In the genomic region with DNA sequence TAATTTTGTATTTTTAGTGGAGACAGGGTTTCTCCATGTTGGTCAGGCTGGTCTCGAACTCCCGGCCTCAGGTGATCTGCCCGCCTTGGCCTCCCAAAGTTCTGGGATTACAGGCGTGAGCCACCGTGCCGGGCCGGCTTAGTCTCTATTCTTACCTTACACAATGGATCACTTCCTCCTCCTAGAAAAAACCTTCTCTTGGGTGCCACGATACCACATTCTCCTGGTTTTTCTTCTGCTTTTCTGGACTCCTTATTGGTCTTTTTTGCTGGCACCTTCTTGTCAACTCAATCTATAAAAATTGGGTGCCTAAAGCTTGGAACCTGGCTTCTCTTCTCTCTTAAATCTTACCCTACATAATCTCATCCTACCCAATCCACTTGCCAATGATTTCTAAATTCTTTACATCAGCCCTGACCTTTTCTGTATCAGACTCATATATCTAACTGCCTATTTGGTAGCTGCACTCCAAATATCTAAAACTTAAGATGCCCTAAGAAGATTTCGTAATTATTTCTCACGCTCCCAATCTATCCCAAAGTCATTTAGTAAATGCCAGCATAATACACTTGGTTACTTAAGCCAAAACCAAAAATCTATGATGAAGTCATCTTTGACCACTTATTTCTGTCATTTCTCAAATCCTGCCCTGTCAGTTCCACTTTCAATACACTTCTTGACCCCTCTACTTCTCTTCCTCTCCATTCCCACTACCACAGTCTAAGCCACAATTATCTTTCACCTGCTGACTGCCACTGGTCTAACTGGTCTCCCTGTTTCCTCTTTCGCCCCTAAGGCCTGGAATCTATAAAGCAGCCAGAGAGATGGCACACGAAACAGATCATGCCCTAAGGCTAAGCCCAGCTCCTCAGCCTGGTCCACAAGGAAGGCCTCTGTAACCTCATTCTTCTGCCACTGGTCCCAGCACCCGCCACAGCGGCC, we compare ENCODE assay signal across 8 cellular contexts. TPM values are rescaled to one million over a fixed set of nuclear protein-coding genes. Genes with fewer than 3 reads are reported as not detected.
A peak's percentile ranks its signal among the peaks of the same experiment; 100 is the strongest.
DNase-seq lines count a peak whose midpoint lies in the region; ATAC-seq and TF ChIP-seq lines count a peak whose summit lies in the region.

No MANE protein-coding gene starts in this region.

- DNase-seq in GM23248 = peak; percentile 37
- DNase-seq in Panc1 (ENCODE audit: low read depth, low spot score) = no peak
- no peak for DNase-seq in fibroblast of mammary gland (ENCODE audit: low read depth)
- no peak for DNase-seq in GM10266 (ENCODE audit: extremely low spot score)
- DNase-seq in DMS53 (lab: John Stamatoyannopoulos, UW) = no peak
- DNase-seq in A172 (ENCODE audit: low spot score) = no peak

- WGBS in GM23248 (ENCODE audit: low coverage in 1 of 2, low lambda C conversion rate in 2 of 2, missing lambda C conversion rate in 2 of 2), 2 experiments = 53 to 54% methylated on average over 14 of the region's 14 CpGs

- H3K27ac ChIP-seq in C4-2B = peak overlapping the region; percentile 97
- peak overlapping the region; percentile 99 for H3K27ac ChIP-seq in GM23248
- H3K27ac ChIP-seq in Panc1 (ENCODE audit: low read length) = peak overlapping the region; percentile 86

- peak overlapping the region; percentile 100 for H3K9ac ChIP-seq in GM23248
- H3K9ac ChIP-seq in skeletal muscle satellite cell (ENCODE audit: low read depth, low read length) = peak overlapping the region; percentile 100

- CTCF ChIA-PET in Panc1 (lab: Charles Lee) = interaction anchor here (0.5 kb wide), 1 partner anchor 375 kb away, joined by 5 read pairs; no protein-coding TSS in a partner anchor

- H3K9me2 ChIP-seq in GM23248 (ENCODE audit: insufficient read depth) = no peaks in the 10 kb centered on the region

- H3K4me3 ChIP-seq in GM23248 = peak overlapping the region; percentile 100
- peak overlapping the region; percentile 81 to 95 for H3K4me3 ChIP-seq in Panc1 (ENCODE audit: low read depth in 2 of 2, low read length in 2 of 2)
- peak overlapping the region; percentile 91 for H3K4me3 ChIP-seq in fibroblast of mammary gland (ENCODE audit: control insufficient read depth, low read depth, low read length)
- H3K4me3 ChIP-seq in skeletal muscle satellite cell (ENCODE audit: low read length) = peak overlapping the region; percentile 97

- TSS peak; percentile 77 for BruUV-seq in Panc1 (replicated peaks; lab: Mats Ljungman, UMichigan)

- H3K36me3 ChIP-seq in GM23248 (ENCODE audit: low read depth) (0 out of 2 replicates have a peak, but pooled peaks cover 5% of the 10 kb centered on the region), Panc1 (ENCODE audit: control insufficient read depth, insufficient read depth, low read length) (peaks cover 3% of the 10 kb centered on the region; the same call in 1 of the 2 replicates), skeletal muscle satellite cell (ENCODE audit: insufficient read depth, low read length) (peaks cover 42% of the 10 kb centered on the region)

- peak overlapping the region; percentile 87 for H2AFZ ChIP-seq in GM23248

- TF ChIP-seq CTCF in C4-2B (conservative IDR thresholded peaks at IDR 0.05) = no peak
- TF ChIP-seq CTCF in Panc1 (IDR thresholded peaks at IDR 0.05) = no peak
- TF ChIP-seq CTCF in fibroblast of mammary gland (conservative IDR thresholded peaks at IDR 0.05; ENCODE audit: control insufficient read depth, insufficient read depth, low read depth, low read length) = no peak
- no peak for TF ChIP-seq CTCF in GM10266 (IDR thresholded peaks at IDR 0.05; ENCODE audit: control insufficient read depth, insufficient read depth, low read depth, missing control alignments)

- no peaks in the 10 kb centered on the region for H3K27me3 ChIP-seq in GM23248 (replicated peaks; ENCODE audit: insufficient read depth)
- H3K27me3 ChIP-seq in Panc1 (ENCODE audit: control insufficient read depth, insufficient read depth, low read length) = no peaks in the 10 kb centered on the region
- H3K27me3 ChIP-seq in skeletal muscle satellite cell (ENCODE audit: control insufficient read depth, insufficient read depth, low read length) = no peaks in the 10 kb centered on the region

- intact Hi-C loops in Panc1 (cut with micrococcal nuclease; ENCODE audit: unreplicated experiment) = no loop called here

- H3K9me3 ChIP-seq in GM23248 (ENCODE audit: low read depth) (no peaks in the 10 kb centered on the region), Panc1 (ENCODE audit: control insufficient read depth, insufficient read depth, low read depth, low read length) (no peaks in the 10 kb centered on the region), skeletal muscle satellite cell (replicated peaks; ENCODE audit: low read length) (no peaks in the 10 kb centered on the region)

- H3K79me2 ChIP-seq in GM23248 (ENCODE audit: insufficient read depth) = peaks cover 52% of the 10 kb centered on the region

- in situ Hi-C loops in GM23248 (cut with MboI) = no loop called here
- in situ Hi-C loops in Panc1 (cut with HindIII; ENCODE audit: low pct_unique_long_range_greater_than_20kb, low sequenced_read_pairs) = no loop called here

- no peaks in the 10 kb centered on the region for H4K20me1 ChIP-seq in GM23248 (ENCODE audit: insufficient read depth)

- POLR2A ChIA-PET in Panc1 (lab: Charles Lee) = no interaction called here

- H3K4me1 ChIP-seq in GM23248 (ENCODE audit: insufficient read depth) = peaks cover 17% of the 10 kb centered on the region
- 0 out of 2 replicates have a peak, but pooled peaks cover 4% of the 10 kb centered on the region for H3K4me1 ChIP-seq in Panc1 (ENCODE audit: control insufficient read depth, insufficient read depth, low read length)
- H3K4me1 ChIP-seq in skeletal muscle satellite cell (ENCODE audit: control insufficient read depth, insufficient read depth, low read length) = peaks cover 22% of the 10 kb centered on the region

- peak overlapping the region; percentile 96 for H3K4me2 ChIP-seq in GM23248 (ENCODE audit: unreplicated experiment)
- H3K4me2 ChIP-seq in skeletal muscle satellite cell (ENCODE audit: low read length) = peak overlapping the region; percentile 92

- ATAC-seq in Panc1 = no peak

- peaks cover 12% of the 10 kb centered on the region for H3F3A ChIP-seq in GM23248 (ENCODE audit: insufficient read depth)

RNA-seq across cellular contexts. Expression of a gene that starts 43.2 kb away (rescaled TPM):
- 51.1 and 57.9 TPM in 2 replicates for total RNA-seq in GM23248 (2014; rRNA removed; shearing (Covaris generic))
- 38.4 and 41.5 TPM in 2 replicates for polyA plus RNA-seq in GM23248 (2016; fragmentation: Nextera tagmentation; extraction: Ambion mirVana)
- total RNA-seq in Panc1 (2021; ENCODE audit: unreplicated experiment) = 40.4 TPM
- 29.1 TPM for polyA plus RNA-seq in Panc1 (2012; ENCODE audit: insufficient read length)
- 33.5 and 36.7 TPM in 2 replicates for total RNA-seq in skeletal muscle satellite cell (2012; rRNA removed)
- total RNA-seq in A172 (2014; rRNA removed; shearing (Covaris generic)) = 33.4 and 44.9 TPM in 2 replicates

RNA-seq across cellular contexts. Expression of a gene that starts 54.9 kb away (rescaled TPM):
- total RNA-seq in GM23248 (2014; rRNA removed; shearing (Covaris generic)) = not detected in 2 replicates
- polyA plus RNA-seq in GM23248 (2016; fragmentation: Nextera tagmentation; extraction: Ambion mirVana) = not detected in 2 replicates
- not detected for total RNA-seq in Panc1 (2021; ENCODE audit: unreplicated experiment)
- polyA plus RNA-seq in Panc1 (2012; ENCODE audit: insufficient read length) = not detected
- not detected in 2 replicates for total RNA-seq in skeletal muscle satellite cell (2012; rRNA removed)
- not detected in 2 replicates for total RNA-seq in A172 (2014; rRNA removed; shearing (Covaris generic))
